8 cellular contexts compared by ENCODE assay signal in the genomic region with DNA sequence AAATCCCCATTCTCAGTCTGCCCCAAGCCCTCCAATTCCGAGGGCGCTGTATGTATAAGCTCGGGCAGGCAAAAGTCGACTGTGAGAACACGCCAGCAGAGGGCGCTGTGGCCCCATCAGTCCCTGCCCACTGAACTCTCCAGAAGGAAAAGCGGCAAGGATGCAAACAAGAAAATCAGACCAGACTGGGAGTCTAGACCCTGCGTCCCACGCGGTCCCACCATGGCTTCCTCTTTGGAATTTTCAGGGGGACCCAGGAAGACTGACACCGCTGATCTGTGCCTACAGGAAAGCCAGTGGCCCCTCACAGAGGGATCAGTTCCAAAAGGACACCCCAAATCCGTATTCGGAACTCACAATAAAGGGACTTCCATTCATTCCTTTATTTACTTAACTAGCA. TPM values are rescaled to one million over a fixed set of nuclear protein-coding genes. Genes with fewer than 3 reads are reported as not detected.
DNase-seq lines count a peak whose midpoint lies in the region; ATAC-seq and TF ChIP-seq lines count a peak whose summit lies in the region.

No MANE protein-coding gene starts in this region.

- TF ChIP-seq CTCF in activated CD8-positive, alpha-beta T cell treated with anti-CD3 and anti-CD28 coated beads for 36 hours (IDR thresholded peaks at IDR 0.05), result peak; percentile 86

- H3K4me3 Mint-ChIP-seq in activated CD8-positive, alpha-beta T cell treated with anti-CD3 and anti-CD28 coated beads for 36 hours, result no peak overlapping the region
- no peak overlapping the region for H3K4me3 Mint-ChIP-seq in effector memory CD8-positive, alpha-beta T cell

- H3K23ac ChIP-seq in mesenchymal stem cell (ENCODE audit: low read length in 2 of 2), result no peak overlapping the region

- no peaks in the 10 kb centered on the region for H3K36me3 ChIP-seq in mesenchymal stem cell (ENCODE audit: control insufficient read depth in 1 of 2, insufficient read depth in 2 of 2, low read depth in 1 of 2, low read length in 2 of 2)

- no peaks in the 10 kb centered on the region for H3K9me3 ChIP-seq in mesenchymal stem cell (ENCODE audit: control insufficient read depth, low read length)

- H3K4ac ChIP-seq in mesenchymal stem cell (ENCODE audit: low read depth in 1 of 2, low read length in 2 of 2), result no peak overlapping the region

- no peak overlapping the region for H3K27ac ChIP-seq in mesenchymal stem cell (ENCODE audit: low read length, poor library complexity, severe bottlenecking)

- no peak overlapping the region for H2BK120ac ChIP-seq in mesenchymal stem cell (ENCODE audit: low read depth, low read length)

- POLR2A ChIA-PET in activated CD8-positive, alpha-beta T cell treated with anti-CD3 and anti-CD28 coated beads for 36 hours (lab: Charles Lee), result no interaction called here

- peak overlapping the region in 1 of 2 experiments; percentile 75 for H2BK12ac ChIP-seq in mesenchymal stem cell (ENCODE audit: low read length in 2 of 2)

- no peak overlapping the region for H2BK5ac ChIP-seq in mesenchymal stem cell (ENCODE audit: low read depth, low read length, poor library complexity, severe bottlenecking)

- H3K4me1 ChIP-seq in mesenchymal stem cell (ENCODE audit: control insufficient read depth, insufficient read depth, low read depth, low read length), result peaks cover 36% of the 10 kb centered on the region

- H3K9me3 Mint-ChIP-seq in activated CD8-positive, alpha-beta T cell treated with anti-CD3 and anti-CD28 coated beads for 36 hours, result no peaks in the 10 kb centered on the region
- H3K9me3 Mint-ChIP-seq in effector memory CD8-positive, alpha-beta T cell, result no peaks in the 10 kb centered on the region

- no peak overlapping the region for H3K4me3 ChIP-seq in mesenchymal stem cell (ENCODE audit: insufficient read depth in 1 of 2, low read depth in 1 of 2, low read length in 2 of 2)

- no peak overlapping the region for H2AK5ac ChIP-seq in mesenchymal stem cell (ENCODE audit: low read length, severe bottlenecking)

- H3K18ac ChIP-seq in mesenchymal stem cell (ENCODE audit: low read depth in 1 of 2, low read length in 2 of 2), result no peak overlapping the region

- no peak overlapping the region for H3K27ac Mint-ChIP-seq in activated CD8-positive, alpha-beta T cell treated with anti-CD3 and anti-CD28 coated beads for 36 hours
- H3K27ac Mint-ChIP-seq in effector memory CD8-positive, alpha-beta T cell, result no peak overlapping the region

- H3K27me3 Mint-ChIP-seq in activated CD8-positive, alpha-beta T cell treated with anti-CD3 and anti-CD28 coated beads for 36 hours, result no peaks in the 10 kb centered on the region
- peaks cover 0 to 13% of the 10 kb centered on the region in 2 donors for H3K27me3 Mint-ChIP-seq in effector memory CD8-positive, alpha-beta T cell

- peak overlapping the region; percentile 54 for H3K9ac ChIP-seq in mesenchymal stem cell (ENCODE audit: low read length)

- H2AFZ ChIP-seq in mesenchymal stem cell (ENCODE audit: low read depth, low read length), result peak overlapping the region; percentile 49

- no peak overlapping the region for H3K4me2 ChIP-seq in mesenchymal stem cell (ENCODE audit: low read length, poor library complexity, severe bottlenecking)

- no peaks in the 10 kb centered on the region for H3K4me1 Mint-ChIP-seq in activated CD8-positive, alpha-beta T cell treated with anti-CD3 and anti-CD28 coated beads for 36 hours (ENCODE audit: low read depth)
- H3K4me1 Mint-ChIP-seq in effector memory CD8-positive, alpha-beta T cell (ENCODE audit: low read depth in 2 of 2), result peaks cover 3 to 4% of the 10 kb centered on the region in 2 donors

- ATAC-seq in GM19328 (IDR thresholded peaks at IDR 0.05; ENCODE audit: unreplicated experiment), result peak; percentile 80
- peak; percentile 85 for ATAC-seq in HG03460 (IDR thresholded peaks at IDR 0.05; ENCODE audit: unreplicated experiment)
- ATAC-seq in activated CD8-positive, alpha-beta T cell treated with anti-CD3 and anti-CD28 coated beads for 36 hours, result peak; percentile 87
- ATAC-seq in effector memory CD8-positive, alpha-beta T cell (replicated peaks), result peak; percentile 87

- H2BK15ac ChIP-seq in mesenchymal stem cell (ENCODE audit: low read depth, poor library complexity, severe bottlenecking), result no peak overlapping the region

- CTCF ChIA-PET in activated CD8-positive, alpha-beta T cell treated with anti-CD3 and anti-CD28 coated beads for 36 hours (lab: Charles Lee), result interaction anchor here (0.6 to 3.3 kb wide), 24 partner anchors 10 to 839 kb away, joined by 3 to 29 read pairs (median 3); no protein-coding TSS in a partner anchor

- intact Hi-C loops in activated CD8-positive, alpha-beta T cell treated with anti-CD3 and anti-CD28 coated beads for 36 hours (cut with micrococcal nuclease), result loop anchor here (2.0 to 5.0 kb wide), 2 partner anchors 220 to 470 kb away; no protein-coding TSS in a partner anchor

- peak overlapping the region; percentile 66 for H4K8ac ChIP-seq in mesenchymal stem cell (ENCODE audit: low read length)

- H3K79me1 ChIP-seq in mesenchymal stem cell (replicated peaks; ENCODE audit: low read length, poor library complexity, severe bottlenecking), result no peaks in the 10 kb centered on the region

- no peaks in the 10 kb centered on the region for H3K36me3 Mint-ChIP-seq in activated CD8-positive, alpha-beta T cell treated with anti-CD3 and anti-CD28 coated beads for 36 hours (ENCODE audit: low read depth)
- peaks cover 2% of the 10 kb centered on the region for H3K36me3 Mint-ChIP-seq in effector memory CD8-positive, alpha-beta T cell (ENCODE audit: insufficient read depth)

- no peaks in the 10 kb centered on the region for H3K27me3 ChIP-seq in mesenchymal stem cell (ENCODE audit: control insufficient read depth in 1 of 2, insufficient read depth in 1 of 2, low read length in 2 of 2)

- WGBS in mesenchymal stem cell, result 2% methylated on average over 11 of the region's 13 CpGs

- H3K14ac ChIP-seq in mesenchymal stem cell (ENCODE audit: low read length in 2 of 2), result no peak overlapping the region

- peak; percentile 37 to 54 for DNase-seq in AML-193 (lab: John Stamatoyannopoulos, UW)
- DNase-seq in NCI-H82 (lab: John Stamatoyannopoulos, UW), result peak; percentile 93
- DNase-seq in activated CD8-positive, alpha-beta T cell treated with anti-CD3 and anti-CD28 coated beads for 36 hours, result peak; percentile 83
- peak; percentile 59 to 64 (median 62) for DNase-seq in effector memory CD8-positive, alpha-beta T cell
- peak; percentile 78 for DNase-seq in mesenchymal stem cell
- peak; percentile 54 for DNase-seq in stimulated activated CD8-positive, alpha-beta memory T cell treated with anti-CD3 and anti-CD28 coated beads, Interleukin-15, amount 100 ng/mL, for 1 hour (ENCODE audit: low read depth)

- peak overlapping the region; percentile 18 for H4K91ac ChIP-seq in mesenchymal stem cell (ENCODE audit: low read length)

RNA-seq across cellular contexts. Expression of gene TEX35, which starts 19.5 kb away (rescaled TPM):
- total RNA-seq in activated CD8-positive, alpha-beta T cell treated with anti-CD3 and anti-CD28 coated beads for 36 hours, result not detected
- not detected for polyA plus RNA-seq in mesenchymal stem cell (2013, experiment 1 of 2)
- polyA plus RNA-seq in mesenchymal stem cell (2013, experiment 2 of 2), result not detected

RNA-seq across cellular contexts. Expression of gene CLEC20A, which starts 35.6 kb away (rescaled TPM):
- total RNA-seq in activated CD8-positive, alpha-beta T cell treated with anti-CD3 and anti-CD28 coated beads for 36 hours, result not detected
- not detected for polyA plus RNA-seq in mesenchymal stem cell (2013, experiment 1 of 2)
- not detected for polyA plus RNA-seq in mesenchymal stem cell (2013, experiment 2 of 2)
